ENCODE assay signal across 8 cellular contexts in the genomic region with DNA sequence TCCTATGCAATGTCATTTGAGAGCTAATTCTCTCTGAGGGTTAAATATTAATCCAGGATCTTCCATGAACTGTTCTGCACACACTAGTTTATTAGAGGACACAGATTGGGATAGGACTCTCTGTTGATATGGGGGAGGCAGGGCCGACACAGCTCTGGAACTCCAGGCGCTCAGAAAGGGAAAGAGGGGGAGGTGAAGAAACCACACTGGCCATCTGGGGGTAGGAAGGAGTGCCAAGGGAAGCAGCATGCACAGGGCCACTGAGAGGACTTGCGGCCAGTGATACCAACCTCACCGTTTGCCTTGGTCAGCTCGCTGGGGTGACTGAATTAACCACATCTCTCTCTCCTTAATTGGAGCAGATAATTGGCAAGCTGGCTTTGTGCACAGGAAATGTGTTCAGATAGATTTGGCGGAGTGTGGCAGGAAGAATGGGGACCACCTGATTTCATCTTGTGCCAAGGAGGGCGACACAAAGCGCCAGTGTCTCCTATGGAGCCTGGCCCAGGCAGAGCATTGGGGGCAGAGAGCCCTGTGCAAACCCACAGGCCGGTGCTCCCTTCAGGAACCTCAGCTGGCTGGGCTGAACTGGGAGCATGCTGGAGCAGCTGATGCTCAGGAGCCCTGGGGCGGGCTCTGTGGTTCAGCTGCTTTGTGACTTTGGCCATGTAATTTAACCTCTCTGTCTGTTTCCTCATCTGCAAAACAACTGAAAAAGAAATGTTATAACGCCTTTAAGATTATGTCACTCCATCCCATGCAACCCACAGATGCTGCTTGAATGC. TPM values are rescaled to one million over a fixed set of nuclear protein-coding genes. Genes with fewer than 3 reads are reported as not detected.
DNase-seq lines count a peak whose midpoint lies in the region; ATAC-seq and TF ChIP-seq lines count a peak whose summit lies in the region.

No MANE protein-coding gene starts in this region.

- H3K9me3 ChIP-seq in endocrine pancreas (ENCODE audit: control insufficient read depth, low read length) (peaks cover 2% of the 10 kb centered on the region), neuronal stem cell (replicated peaks in 1 of 2; ENCODE audit: control insufficient read depth in 2 of 2, insufficient read depth in 1 of 2, low read depth in 1 of 2, low read length in 2 of 2) (peaks cover 0 to 4% of the 10 kb centered on the region in 2 donors)

- H3K27me3 ChIP-seq in endocrine pancreas (ENCODE audit: control insufficient read depth, insufficient read depth, low read length) (no peaks in the 10 kb centered on the region), neuronal stem cell (ENCODE audit: control insufficient read depth in 3 of 3, insufficient read depth in 3 of 3, low read depth in 1 of 3, low read length in 3 of 3) (no peaks in the 10 kb centered on the region)

- H3K23ac ChIP-seq in neuronal stem cell (ENCODE audit: low read depth, low read length, poor library complexity), result no peak overlapping the region

- no peak overlapping the region for H2BK5ac ChIP-seq in neuronal stem cell (ENCODE audit: low read length)

- ATAC-seq in GM19455 (IDR thresholded peaks at IDR 0.05; ENCODE audit: unreplicated experiment) (no peak), GM18873 (IDR thresholded peaks at IDR 0.05; ENCODE audit: low FRiP score, unreplicated experiment) (no peak)

- no peak overlapping the region for H4K91ac ChIP-seq in neuronal stem cell (ENCODE audit: low read depth, low read length, poor library complexity)

- no peak overlapping the region for H2BK15ac ChIP-seq in neuronal stem cell (ENCODE audit: low read length)

- no peak overlapping the region for H3K27ac ChIP-seq in neuronal stem cell (replicated peaks; ENCODE audit: low read length)

- H3K4me3 ChIP-seq in NB4 (ENCODE audit: low read depth, low read length) (no peak overlapping the region), endocrine pancreas (ENCODE audit: control insufficient read depth, insufficient read depth, low read length) (peak overlapping the region; percentile 2), neuronal stem cell (ENCODE audit: low read length in 2 of 2) (no peak overlapping the region)

- DNase-seq in DMS 273 treated with DMSO at 0.1 percent for 48 hours (lab: John Stamatoyannopoulos, UW) (peak; percentile 67), NB4 (ENCODE audit: low read depth) (peak; percentile 46), neuronal stem cell (ENCODE audit: low spot score) (no peak), NCI-H1105 treated with DMSO at 0.1 percent for 48 hours (lab: John Stamatoyannopoulos, UW) (no peak)
- no peak for DNase-seq in stimulated activated naive CD4-positive, alpha-beta T cell treated with Interleukin-2 at 50 U/mL for 16 hours (lab: John Stamatoyannopoulos, UW)

- H2AFZ ChIP-seq in neuronal stem cell (ENCODE audit: low read length), result peak overlapping the region; percentile 71

- TF ChIP-seq CTCF in NB4 (IDR thresholded peaks at IDR 0.05; ENCODE audit: low read depth, low read length), result no peak

- no CpG with 5 or more reads among the region's 11 CpGs for WGBS in neuronal stem cell (ENCODE audit: extremely low coverage in 2 of 2, insufficient read length in 2 of 2, insufficient replicate concordance in 1 of 2), 2 donors

- H3K4me2 ChIP-seq in neuronal stem cell (ENCODE audit: insufficient read depth, low read length, poor library complexity, severe bottlenecking), result peak overlapping the region; percentile 12

- no peak overlapping the region for H2AK5ac ChIP-seq in neuronal stem cell (ENCODE audit: low read depth, low read length)

- peaks cover 7% of the 10 kb centered on the region for H3K4me1 ChIP-seq in endocrine pancreas (ENCODE audit: control insufficient read depth, insufficient read depth, low read length)
- peaks cover 15 to 19% of the 10 kb centered on the region in 2 donors for H3K4me1 ChIP-seq in neuronal stem cell (ENCODE audit: control insufficient read depth in 2 of 2, insufficient read depth in 1 of 2, low read depth in 1 of 2, low read length in 2 of 2)

- H3K4ac ChIP-seq in neuronal stem cell (ENCODE audit: low read length), result no peak overlapping the region

- H2BK12ac ChIP-seq in neuronal stem cell (ENCODE audit: low read length), result no peak overlapping the region

- H3K36me3 ChIP-seq in endocrine pancreas (ENCODE audit: control insufficient read depth, insufficient read depth, low read length), result no peaks in the 10 kb centered on the region
- H3K36me3 ChIP-seq in neuronal stem cell (replicated peaks in 1 of 2; ENCODE audit: control insufficient read depth in 2 of 2, insufficient read depth in 2 of 2, low read length in 2 of 2), result no peaks in the 10 kb centered on the region

- H3K14ac ChIP-seq in neuronal stem cell (ENCODE audit: low read length), result no peak overlapping the region

- TF ChIP-seq POLR2A in NB4 (IDR thresholded peaks at IDR 0.05; ENCODE audit: extremely low read depth, insufficient read length), result no peak

- no peak overlapping the region for H2BK120ac ChIP-seq in neuronal stem cell (ENCODE audit: low read depth, low read length)

- no peak overlapping the region for H3K9ac ChIP-seq in endocrine pancreas (ENCODE audit: control insufficient read depth, insufficient read depth, low read length)
- H3K9ac ChIP-seq in neuronal stem cell (ENCODE audit: low read depth, low read length, poor library complexity), result no peak overlapping the region

- H3K79me1 ChIP-seq in neuronal stem cell (ENCODE audit: low read depth, low read length), result no peaks in the 10 kb centered on the region

- no peak overlapping the region for H4K8ac ChIP-seq in neuronal stem cell (ENCODE audit: low read depth, low read length)

- peak overlapping the region; percentile 20 for H3K18ac ChIP-seq in neuronal stem cell (ENCODE audit: low read length)

RNA-seq across cellular contexts. Expression of gene PPP1R21, which starts 25.4 kb away (rescaled TPM):
- 11.5 TPM for polyA plus RNA-seq in neuronal stem cell (2013, experiment 1 of 2)
- polyA plus RNA-seq in neuronal stem cell (2013, experiment 2 of 2), result 11.0 TPM

Comparison
In these comparisons a context has a peak if more than half of its experiments do, and no peak if none do; other contexts are left out.
1. DNase-seq: peak in DMS 273 treated with DMSO at 0.1 percent for 48 hours (single experiment) and NB4 (single experiment); none in neuronal stem cell (single experiment), NCI-H1105 treated with DMSO at 0.1 percent for 48 hours (single experiment) and stimulated activated naive CD4-positive, alpha-beta T cell treated with Interleukin-2 at 50 U/mL for 16 hours (single experiment).